ENCODE assay signal across 20 cellular contexts in the genomic region with DNA sequence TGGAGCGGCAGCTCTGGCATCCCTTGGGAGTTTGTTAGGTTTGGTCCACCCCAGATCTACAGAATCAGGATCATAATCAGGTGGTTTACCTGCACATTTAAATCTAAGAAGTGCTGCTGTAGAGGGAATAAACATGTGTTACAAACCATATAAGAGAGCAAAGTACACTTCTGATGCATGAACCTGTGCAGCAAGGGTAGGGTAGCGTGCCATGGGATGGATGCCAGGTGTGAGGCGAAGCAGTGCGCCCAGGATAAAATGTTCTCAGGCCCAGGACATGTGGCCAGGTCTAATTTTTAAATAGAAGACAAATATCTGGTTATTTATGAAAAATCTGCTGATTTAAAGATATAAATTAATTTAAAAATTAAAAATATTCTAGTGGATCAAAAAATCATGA.
DNase-seq lines count a peak whose midpoint lies in the region; ATAC-seq, FAIRE-seq and TF ChIP-seq lines count a peak whose summit lies in the region.
"Had no signal": no experiment of that assay in that cellular context is flagged by ENCODE, and none has a peak within 500 bp of the region (broad histone marks: within the 10 kb centered on the region; RNA-seq: fewer than 3 reads in every experiment).

No MANE protein-coding gene starts in this region.

- TF ChIP-seq EP300 in transverse colon (IDR thresholded peaks at IDR 0.05; ENCODE audit: low read depth) (no peak), SK-N-SH (IDR thresholded peaks at IDR 0.05; ENCODE audit: borderline replicate concordance in 1 of 2, low read depth in 1 of 2, low read length in 1 of 2) (no peak)

- H3K9me3 ChIP-seq in IMR-90 (ENCODE audit: control insufficient read depth, insufficient read depth, low read length), result no peaks in the 10 kb centered on the region
- H3K9me3 ChIP-seq in pancreas, result no peaks in the 10 kb centered on the region
- no peaks in the 10 kb centered on the region for H3K9me3 ChIP-seq in transverse colon
- no peaks in the 10 kb centered on the region for H3K9me3 ChIP-seq in SK-N-SH
- H3K9me3 ChIP-seq: BLaER1, HAP-1 had no signal

- no peak overlapping the region for H3K9ac ChIP-seq in IMR-90 (ENCODE audit: low read depth, low read length)
- H3K9ac ChIP-seq in SK-N-SH, result no peak overlapping the region
- H3K9ac ChIP-seq: BLaER1, GM23248 had no signal

- H3K4me2 ChIP-seq in IMR-90 (ENCODE audit: low read depth, low read length) (no peak overlapping the region), SK-N-SH (no peak overlapping the region)
- H3K4me2 ChIP-seq: BLaER1 had no signal

- H3K4me3 ChIP-seq in IMR-90 (ENCODE audit: insufficient read depth, low read depth, low read length), result no peak overlapping the region
- no peak overlapping the region for H3K4me3 ChIP-seq in pancreas
- H3K4me3 ChIP-seq in transverse colon, result no peak overlapping the region
- no peak overlapping the region for H3K4me3 ChIP-seq in SK-N-SH (ENCODE audit: low read depth in 2 of 2, low read length in 1 of 2)
- H3K4me3 ChIP-seq: BLaER1, GM23248, HAP-1 had no signal

- no peaks in the 10 kb centered on the region for H3K79me2 ChIP-seq in SK-N-SH (ENCODE audit: insufficient read depth)

- H2BK120ac ChIP-seq in IMR-90 (ENCODE audit: low read depth, low read length), result 0 out of 2 replicates have a peak overlapping the region, but pooled peaks have one; percentile 3

- no peak overlapping the region for H2BK5ac ChIP-seq in IMR-90 (ENCODE audit: low read depth, low read length, poor library complexity, severe bottlenecking)

- H3K36me3 ChIP-seq in IMR-90 (ENCODE audit: control insufficient read depth, insufficient read depth, low read length), result no peaks in the 10 kb centered on the region
- no peaks in the 10 kb centered on the region for H3K36me3 ChIP-seq in pancreas
- H3K36me3 ChIP-seq in transverse colon, result no peaks in the 10 kb centered on the region
- no peaks in the 10 kb centered on the region for H3K36me3 ChIP-seq in SK-N-SH (replicated peaks in 1 of 2; ENCODE audit: control insufficient read depth in 1 of 2, insufficient read depth in 2 of 2, low read length in 1 of 2)
- H3K36me3 ChIP-seq: BLaER1, HAP-1 had no signal

- no peak overlapping the region for H3K27ac Mint-ChIP-seq in T-cell
- H3K27ac Mint-ChIP-seq: CD14-positive monocyte; CD4-positive, alpha-beta memory T cell; IgD-negative memory B cell had no signal

- H3K4me1 ChIP-seq in IMR-90 (ENCODE audit: control insufficient read depth, insufficient read depth, low read length) (peaks cover 11% of the 10 kb centered on the region), pancreas (no peaks in the 10 kb centered on the region), transverse colon (peaks cover 0 to 43% (median 7%) of the 10 kb centered on the region in 4 donors), SK-N-SH (ENCODE audit: control insufficient read depth in 1 of 2, insufficient read depth in 2 of 2, low read depth in 1 of 2, low read length in 1 of 2) (peaks cover 0 to 34% of the 10 kb centered on the region in 2 experiments; a peak in 1 of 4 replicates)
- H3K4me1 ChIP-seq: BLaER1, HAP-1 had no signal

- H3K23ac ChIP-seq in IMR-90 (ENCODE audit: low read depth, low read length), result no peak overlapping the region

- no peaks in the 10 kb centered on the region for H3K9me2 ChIP-seq in SK-N-SH

- no peak overlapping the region for H2AK9ac ChIP-seq in IMR-90 (replicated peaks; ENCODE audit: low read depth, low read length, poor library complexity)

- intact Hi-C loops in IMR-90 (cut with micrococcal nuclease), result no loop called here
- intact Hi-C loops in left colon (cut with DNase I, micrococcal nuclease), result no loop called here
- intact Hi-C loops in pancreas (cut with DNase I), result no loop called here
- intact Hi-C loops in transverse colon (cut with DNase I; ENCODE audit: low total_unique reads), result no loop called here

- H2AK5ac ChIP-seq in IMR-90 (ENCODE audit: low read depth, low read length), result no peak overlapping the region

- H3K27me3 ChIP-seq in IMR-90 (ENCODE audit: control insufficient read depth, insufficient read depth, low read length) (no peaks in the 10 kb centered on the region), pancreas (no peaks in the 10 kb centered on the region), transverse colon (no peaks in the 10 kb centered on the region), SK-N-SH (ENCODE audit: insufficient read depth) (no peaks in the 10 kb centered on the region)
- H3K27me3 ChIP-seq: BLaER1 had no signal

- CTCF ChIA-PET in IMR-90 (lab: Yijun Ruan, JAX), result interaction anchor here (1.8 kb wide), 1 partner anchor 10 kb away, joined by 3 read pairs; no protein-coding TSS in a partner anchor
- CTCF ChIA-PET in SK-N-SH (lab: Yijun Ruan, JAX), result interaction anchor here (1.4 kb wide), 1 partner anchor 16 kb away, joined by 3 read pairs; no protein-coding TSS in a partner anchor
- CTCF ChIA-PET in T-cell (lab: Charles Lee), result no interaction called here

- in situ Hi-C loops in IMR-90 (cut with MboI; ENCODE audit: low sequenced_read_pairs) (loop anchor here (25.0 kb wide), 1 partner anchor 1288 kb away; the partner anchor contains the start of gene FYB2), transverse colon (cut with MboI; ENCODE audit: low pct_ligation_motif_present in 1 of 4, low pct_unique_long_range_greater_than_20kb in 1 of 4, low sequenced_read_pairs in 3 of 4) (no loop called here)

- no peak for FAIRE-seq in pancreas (lab: Jason Lieb, UNC)
- FAIRE-seq: GM19239, HTR-8/SVneo had no signal

- H3K27ac ChIP-seq in IMR-90 (ENCODE audit: insufficient read depth, low read length), result no peak overlapping the region
- H3K27ac ChIP-seq in pancreas, result no peak overlapping the region
- H3K27ac ChIP-seq in transverse colon, result peak overlapping the region; percentile 44 to 61 (median 56)
- H3K27ac ChIP-seq in SK-N-SH (ENCODE audit: low read depth in 2 of 2, low read length in 1 of 2), result no peak overlapping the region; a peak in 1 of 4 replicates
- H3K27ac ChIP-seq: BLaER1, GM23248, HL-60 had no signal

- peaks cover 8% of the 10 kb centered on the region for H3K9me1 ChIP-seq in IMR-90 (ENCODE audit: insufficient read depth, low read length)

- dilution Hi-C loops in IMR-90 (cut with HindIII; ENCODE audit: low sequenced_read_pairs, unreplicated experiment), result no loop called here

- no peak overlapping the region for H2BK20ac ChIP-seq in IMR-90 (ENCODE audit: low read depth, low read length)

- peak overlapping the region; percentile 53; the same call in 1 of the 3 replicates for H2BK15ac ChIP-seq in IMR-90 (ENCODE audit: low read depth, low read length)

- ATAC-seq in IMR-90 (ENCODE audit: low read depth) (no peak), left colon (peak; percentile 96), pancreas (peak in 2 of 4 donors; percentile 56 to 65), T-cell (replicated peaks in 1 of 4) (no peak), GM18909 (IDR thresholded peaks at IDR 0.05; ENCODE audit: poor library complexity, unreplicated experiment) (no peak)

- no peaks in the 10 kb centered on the region for H3F3A ChIP-seq in SK-N-SH (replicated peaks; ENCODE audit: insufficient read depth)

- H3K18ac ChIP-seq in IMR-90 (ENCODE audit: low read depth, low read length), result no peak overlapping the region; the same call in 1 of the 2 replicates

- no peak for TF ChIP-seq CTCF in IMR-90 (conservative IDR thresholded peaks at IDR 0.05; ENCODE audit: low read depth, low read length)
- no peak for TF ChIP-seq CTCF in pancreas (IDR thresholded peaks at IDR 0.05)
- no peak for TF ChIP-seq CTCF in transverse colon (IDR thresholded peaks at IDR 0.05)
- no peak for TF ChIP-seq CTCF in SK-N-SH (IDR thresholded peaks at IDR 0.05)

- no peaks in the 10 kb centered on the region for H3K36me3 Mint-ChIP-seq in T-cell
- H3K36me3 Mint-ChIP-seq: CD14-positive monocyte; CD4-positive, alpha-beta memory T cell had no signal

- no peak overlapping the region for H4K8ac ChIP-seq in IMR-90 (ENCODE audit: low read depth in 2 of 2, low read length in 2 of 2)

- H3K4me1 Mint-ChIP-seq in T-cell, result no peaks in the 10 kb centered on the region
- H3K4me1 Mint-ChIP-seq: CD14-positive monocyte; CD4-positive, alpha-beta memory T cell had no signal

- no peak for TF ChIP-seq POLR2A in IMR-90 (IDR thresholded peaks at IDR 0.05; ENCODE audit: low read depth, low read length)
- no peak for TF ChIP-seq POLR2A in transverse colon (IDR thresholded peaks at IDR 0.05)

- no peak overlapping the region for H2AFZ ChIP-seq in IMR-90 (replicated peaks; ENCODE audit: low read length, poor library complexity)
- no peak overlapping the region for H2AFZ ChIP-seq in SK-N-SH (ENCODE audit: low read depth)
- H2AFZ ChIP-seq: GM23248 had no signal

- no peak overlapping the region for H3K14ac ChIP-seq in IMR-90 (replicated peaks; ENCODE audit: low read depth, low read length)

- H3K79me1 ChIP-seq in IMR-90 (ENCODE audit: low read depth in 1 of 2, low read length in 2 of 2), result no peaks in the 10 kb centered on the region

- H3K4ac ChIP-seq in IMR-90 (ENCODE audit: low read depth, low read length), result no peak overlapping the region

- no peak overlapping the region for H4K91ac ChIP-seq in IMR-90 (ENCODE audit: insufficient read depth, low read depth, low read length)

- H3K27me3 Mint-ChIP-seq in T-cell, result peaks cover 5 to 13% of the 10 kb centered on the region in 2 donors
- H3K27me3 Mint-ChIP-seq: CD4-positive, alpha-beta memory T cell had no signal

- TF ChIP-seq RAD21 in IMR-90 (IDR thresholded peaks at IDR 0.05; ENCODE audit: low read length) (no peak), SK-N-SH (IDR thresholded peaks at IDR 0.05; ENCODE audit: low read length) (no peak)

- WGBS in IMR-90 (ENCODE audit: extremely low coverage in 2 of 2, insufficient read length in 1 of 2), 2 experiments, result no CpG with 5 or more reads among the region's 4 CpGs
- WGBS in pancreas, 2 donors, result 42 to 56% methylated on average over 4 of the region's 4 CpGs
- WGBS in transverse colon (ENCODE audit: low coverage in 1 of 2), 2 donors, result 56 to 63% methylated on average over 2 to 4 of the region's 4 CpGs
- WGBS in SK-N-SH (ENCODE audit: low lambda C conversion rate), result 92% methylated on average over 4 of the region's 4 CpGs

- no peak overlapping the region for H4K5ac ChIP-seq in IMR-90 (ENCODE audit: low read depth, low read length)

- BruUV-seq in IMR-90 (replicated peaks; lab: Mats Ljungman, UMichigan), result no TSS peak

- DNase-seq in IMR-90 (no peak), left colon (peak; percentile 79 to 81), pancreas (peak in 4 of 6 donors; percentile 10 to 59 (median 35)), transverse colon (peak; percentile 81), SK-N-SH (no peak), T-cell (no peak)
- DNase-seq: 8988T; Calu3; CD4-positive, alpha-beta memory T cell; DMS79 treated with DMSO at 0.1 percent for 48 hours; GF-D8; GM23248 had no signal

- H3K4me3 Mint-ChIP-seq in T-cell, result no peak overlapping the region
- H3K4me3 Mint-ChIP-seq: CD14-positive monocyte; CD4-positive, alpha-beta memory T cell; IgD-negative memory B cell had no signal

- no peaks in the 10 kb centered on the region for H3K9me3 Mint-ChIP-seq in T-cell
- H3K9me3 Mint-ChIP-seq: CD4-positive, alpha-beta memory T cell; IgD-negative memory B cell had no signal

- no peaks in the 10 kb centered on the region for H4K20me1 ChIP-seq in IMR-90 (ENCODE audit: insufficient read depth, low read length)
- H4K20me1 ChIP-seq in SK-N-SH (ENCODE audit: insufficient read depth), result no peaks in the 10 kb centered on the region
- H4K20me1 ChIP-seq: BLaER1 had no signal

- H3K56ac ChIP-seq in IMR-90 (ENCODE audit: extremely low read depth, insufficient read depth, low read length), result no peak overlapping the region

- POLR2A ChIA-PET in IMR-90 (lab: Charles Lee; ENCODE audit: unreplicated experiment) (no interaction called here), SK-N-SH (lab: Yijun Ruan, JAX) (no interaction called here), T-cell (lab: Charles Lee) (no interaction called here)

Comparison
In these comparisons a context has a peak if more than half of its experiments do, and no peak if none do; other contexts are left out.
1. DNase-seq: peak in left colon (2 of 2), pancreas (4 of 6) and transverse colon (single experiment); none in IMR-90 (single experiment), SK-N-SH (single experiment) and T-cell (0 of 34).
2. H3K27ac ChIP-seq: peak in transverse colon (4 of 4); none in IMR-90 (single experiment), pancreas (0 of 4) and SK-N-SH (0 of 2).
3. CTCF ChIA-PET loops: an anchor here in IMR-90 (1.8 kb wide) and SK-N-SH (1.4 kb wide); none called in T-cell.